9 cellular contexts compared by ENCODE assay signal in genomic region chr20:46056970-46057855, GRCh38. TPM values are rescaled to one million over a fixed set of nuclear protein-coding genes. Genes with fewer than 3 reads are reported as not detected.
A peak's percentile ranks its signal among the peaks of the same experiment; 100 is the strongest.
DNase-seq lines count a peak whose midpoint lies in the region; ATAC-seq, FAIRE-seq and TF ChIP-seq lines count a peak whose summit lies in the region.
"Had no signal": no experiment of that assay in that cellular context is flagged by ENCODE, and none has a peak within 500 bp of the region (broad histone marks: within the 10 kb centered on the region; RNA-seq: fewer than 3 reads in every experiment).

No MANE protein-coding gene starts in this region.

- H3K4me1 Mint-ChIP-seq in Calu3 (ENCODE audit: low read depth, unreplicated experiment), result no peaks in the 10 kb centered on the region

- peaks cover 39% of the 10 kb centered on the region for H3K27me3 Mint-ChIP-seq in Calu3 (ENCODE audit: unreplicated experiment)

- no peak overlapping the region for H2AFZ ChIP-seq in HepG2 (ENCODE audit: low read length)

- CTCF ChIA-PET in HepG2 (lab: Yijun Ruan, JAX; ENCODE audit: low intra/inter-chr PET ratio, low total read pairs), result no interaction called here
- CTCF ChIA-PET in Calu3 (lab: Charles Lee), result interaction anchor here (1.7 kb wide), 1 partner anchor 14 kb away, joined by 4 read pairs; no protein-coding TSS in a partner anchor

- no peak for FAIRE-seq in HepG2 (lab: Jason Lieb, UNC)

- no peak for TF ChIP-seq POLR2A in HepG2 (IDR thresholded peaks at IDR 0.05; ENCODE audit: insufficient read depth in 1 of 2, low read depth in 2 of 2, low read length in 2 of 2)

- no peak overlapping the region for H3K9ac ChIP-seq in HUES48 (ENCODE audit: low read depth, low read length)
- H3K9ac ChIP-seq in HepG2 (ENCODE audit: insufficient read depth, low read depth, low read length), result no peak overlapping the region

- BruUV-seq in HepG2 (replicated peaks; lab: Mats Ljungman, UMichigan) (no TSS peak), Calu3 (replicated peaks; lab: Mats Ljungman, UMichigan) (no TSS peak)

- no peak overlapping the region for H3K4me3 Mint-ChIP-seq in Calu3 (ENCODE audit: low read depth, unreplicated experiment)

- in situ Hi-C loops in HepG2 (cut with HindIII; ENCODE audit: extremely low pct_ligation_motif_present, low pct_unique_long_range_greater_than_20kb), result no loop called here
- in situ Hi-C loops in brain microvascular endothelial cell (cut with HindIII; ENCODE audit: low pct_ligation_motif_present, low sequenced_read_pairs), result no loop called here

- H3K4me3 ChIP-seq in HUES48 (ENCODE audit: low read depth, low read length), result peak overlapping the region; percentile 54; the same call in 1 of the 2 replicates
- H3K4me3 ChIP-seq in coronary artery, result peak overlapping the region; percentile 52
- no peak overlapping the region for H3K4me3 ChIP-seq in HepG2 (replicated peaks in 1 of 3; ENCODE audit: insufficient read depth in 1 of 3, low read depth in 2 of 3, low read length in 3 of 3)
- no peak overlapping the region for H3K4me3 ChIP-seq in brain microvascular endothelial cell (ENCODE audit: low read depth, low read length)

- no peak for TF ChIP-seq RAD21 in HepG2 (CRISPR knock-in tag; IDR thresholded peaks at IDR 0.05)

- no peaks in the 10 kb centered on the region; the same call in 1 of the 2 replicates for H4K20me1 ChIP-seq in HepG2 (ENCODE audit: insufficient read depth, low read length)

- H3K27ac ChIP-seq in HUES48 (ENCODE audit: low read depth, low read length) (no peak overlapping the region), coronary artery (no peak overlapping the region), HepG2 (ENCODE audit: extremely low read length, insufficient read depth, low read length) (no peak overlapping the region), brain microvascular endothelial cell (no peak overlapping the region)

- peak; percentile 60 for DNase-seq in AG08395 (ENCODE audit: low spot score)
- peak; percentile 68 for DNase-seq in coronary artery (ENCODE audit: low spot score)
- no peak for DNase-seq in HepG2 (ENCODE audit: low spot score)
- DNase-seq in NCI-H2107 treated with DMSO at 0.1 percent for 48 hours (lab: John Stamatoyannopoulos, UW; ENCODE audit: unreplicated experiment), result no peak
- DNase-seq in brain microvascular endothelial cell, result no peak
- no peak for DNase-seq in Calu3
- DNase-seq in SW 1271 (lab: John Stamatoyannopoulos, UW), result no peak
- DNase-seq: NCI-H1694 treated with DMSO at 0.1 percent for 48 hours had no signal

- 86% methylated on average over 65 of the region's 65 CpGs for WGBS in HepG2 (ENCODE audit: low lambda C conversion rate)

- ATAC-seq in HepG2, result no peak

- TF ChIP-seq CTCF in coronary artery (IDR thresholded peaks at IDR 0.05), result no peak
- TF ChIP-seq CTCF in HepG2 (CRISPR knock-in tag; IDR thresholded peaks at IDR 0.05), result no peak
- no peak for TF ChIP-seq CTCF in brain microvascular endothelial cell (IDR thresholded peaks at IDR 0.05; ENCODE audit: low read depth, low read length, missing control alignments)
- TF ChIP-seq CTCF in Calu3 (IDR thresholded peaks at IDR 0.05; ENCODE audit: unreplicated experiment), result no peak

- H3K9me3 Mint-ChIP-seq in Calu3 (ENCODE audit: low read depth, unreplicated experiment), result no peaks in the 10 kb centered on the region

- intact Hi-C loops in HepG2 (cut with micrococcal nuclease; ENCODE audit: unreplicated experiment) (no loop called here), Calu3 (cut with micrococcal nuclease; ENCODE audit: unreplicated experiment) (no loop called here)

- H3K36me3 ChIP-seq in HUES48 (ENCODE audit: control insufficient read depth, insufficient read depth, low read length), result peaks cover 21% of the 10 kb centered on the region
- H3K36me3 ChIP-seq in HepG2 (replicated peaks in 1 of 2; ENCODE audit: control insufficient read depth in 1 of 2, insufficient read depth in 2 of 2, low read length in 2 of 2), result peaks cover 9 to 20% of the 10 kb centered on the region in 2 experiments
- H3K36me3 ChIP-seq in brain microvascular endothelial cell (replicated peaks), result peaks cover 13% of the 10 kb centered on the region

- H3K27me3 ChIP-seq in HUES48 (ENCODE audit: control insufficient read depth, insufficient read depth, low read length) (peaks cover 72% of the 10 kb centered on the region), HepG2 (ENCODE audit: control insufficient read depth in 1 of 2, insufficient read depth in 2 of 2, low read length in 2 of 2) (no peaks in the 10 kb centered on the region; a peak in 1 of 5 replicates), brain microvascular endothelial cell (replicated peaks) (peaks cover 11% of the 10 kb centered on the region)

- no peaks in the 10 kb centered on the region for H3K79me2 ChIP-seq in HepG2 (ENCODE audit: insufficient read depth, low read length)

- H3K36me3 Mint-ChIP-seq in Calu3 (ENCODE audit: insufficient read depth, unreplicated experiment), result peaks cover 13% of the 10 kb centered on the region

- TF ChIP-seq EP300 in HepG2 (IDR thresholded peaks at IDR 0.05; ENCODE audit: low read depth in 2 of 2, low read length in 2 of 2), result no peak
- no peak for TF ChIP-seq EP300 in HepG2 (CRISPR knock-in tag; IDR thresholded peaks at IDR 0.05; ENCODE audit: borderline replicate concordance)

- POLR2A ChIA-PET in HepG2 (lab: Yijun Ruan, JAX), result no interaction called here

- peaks cover 13% of the 10 kb centered on the region for H3K4me1 ChIP-seq in HUES48 (ENCODE audit: control insufficient read depth, insufficient read depth, low read length)
- H3K4me1 ChIP-seq in HepG2 (ENCODE audit: insufficient read depth, low read length), result peaks cover 15% of the 10 kb centered on the region

- H3K4me2 ChIP-seq in HepG2 (ENCODE audit: low read depth, low read length), result no peak overlapping the region

- no peak overlapping the region for H3K27ac Mint-ChIP-seq in Calu3 (ENCODE audit: unreplicated experiment)

- H3K9me3 ChIP-seq in HUES48 (ENCODE audit: control insufficient read depth, insufficient read depth, low read length) (no peaks in the 10 kb centered on the region), HepG2 (ENCODE audit: low read length) (no peaks in the 10 kb centered on the region)

RNA-seq across cellular contexts. Expression of gene SLC12A5, which starts 28.2 kb away (rescaled TPM):
- total RNA-seq in HepG2 (2016; rRNA removed; fragmentation: Illumina TruSeq; extraction: Trizol), result 5.3 and 5.4 TPM in 2 replicates
- total RNA-seq in HepG2 (2016; cell fraction: cytosol; rRNA removed; fragmentation: Illumina TruSeq; extraction: Trizol; ENCODE audit: low read depth), result 2.8 and 4.0 TPM in 2 replicates
- 4.2 and 4.4 TPM in 2 replicates for total RNA-seq in HepG2 (2016; cell fraction: insoluble cytoplasmic fraction; rRNA removed; fragmentation: Illumina TruSeq; extraction: Trizol)
- 3.5 and 4.1 TPM in 2 replicates for total RNA-seq in HepG2 (2016; cell fraction: membrane; rRNA removed; fragmentation: Illumina TruSeq; extraction: Trizol)
- 3.0 and 3.9 TPM in 2 replicates for total RNA-seq in HepG2 (2016; cell fraction: nucleus; rRNA removed; fragmentation: Illumina TruSeq; extraction: Trizol)
- 4.3 and 5.6 TPM in 2 replicates for polyA plus RNA-seq in HepG2 (2011; rRNA removed)
- 4.5 and 6.3 TPM in 2 replicates for polyA plus RNA-seq in HepG2 (2011; cell fraction: cytosol; rRNA removed)
- 6.0 and 6.2 TPM in 2 replicates for polyA plus RNA-seq in HepG2 (2011; cell fraction: nucleus; rRNA removed)
- polyA plus RNA-seq in HepG2 (2012), result 12.9 and 15.9 TPM in 2 replicates
- polyA plus RNA-seq in HepG2 (2016; cell fraction: cytosol; fragmentation: Illumina TruSeq; extraction: Trizol; ENCODE audit: low read depth), result 27.8 and 30.6 TPM in 2 replicates
- polyA plus RNA-seq in HepG2 (2016; cell fraction: insoluble cytoplasmic fraction; fragmentation: Illumina TruSeq; extraction: Trizol; ENCODE audit: low read depth), result 18.0 and 19.7 TPM in 2 replicates
- polyA plus RNA-seq in HepG2 (2016; cell fraction: membrane; fragmentation: Illumina TruSeq; extraction: Trizol; ENCODE audit: low read depth), result 33.5 and 42.8 TPM in 2 replicates
- 14.1 and 18.5 TPM in 2 replicates for polyA plus RNA-seq in HepG2 (2016; cell fraction: nucleus; fragmentation: Illumina TruSeq; extraction: Trizol; ENCODE audit: insufficient read depth, low read depth)
- 2.3 and 2.5 TPM in 2 replicates for polyA minus RNA-seq in HepG2 (2011; rRNA and poly(A)+ RNA removed; ENCODE audit: low replicate concordance)
- 1.7 and 1.8 TPM in 2 replicates for polyA minus RNA-seq in HepG2 (2011; cell fraction: cytosol; rRNA and poly(A)+ RNA removed)
- 3.5 and 3.7 TPM in 2 replicates for polyA minus RNA-seq in HepG2 (2011; cell fraction: nucleus; rRNA and poly(A)+ RNA removed)
- 2.1 and 2.2 TPM in 2 replicates for total RNA-seq in Calu3 (2022)

RNA-seq across cellular contexts. Expression of gene NCOA5, which starts 32.5 kb away (rescaled TPM):
- total RNA-seq in HepG2 (2016; rRNA removed; fragmentation: Illumina TruSeq; extraction: Trizol), result 28.4 and 37.7 TPM in 2 replicates
- total RNA-seq in HepG2 (2016; cell fraction: cytosol; rRNA removed; fragmentation: Illumina TruSeq; extraction: Trizol; ENCODE audit: low read depth), result 5.3 and 5.8 TPM in 2 replicates
- 27.1 and 29.5 TPM in 2 replicates for total RNA-seq in HepG2 (2016; cell fraction: insoluble cytoplasmic fraction; rRNA removed; fragmentation: Illumina TruSeq; extraction: Trizol)
- total RNA-seq in HepG2 (2016; cell fraction: membrane; rRNA removed; fragmentation: Illumina TruSeq; extraction: Trizol), result 12.8 and 13.5 TPM in 2 replicates
- 18.5 and 23.8 TPM in 2 replicates for total RNA-seq in HepG2 (2016; cell fraction: nucleus; rRNA removed; fragmentation: Illumina TruSeq; extraction: Trizol)
- 16.5 and 17.5 TPM in 2 replicates for polyA plus RNA-seq in HepG2 (2011; rRNA removed)
- 11.8 and 14.3 TPM in 2 replicates for polyA plus RNA-seq in HepG2 (2011; cell fraction: cytosol; rRNA removed)
- 22.9 and 23.8 TPM in 2 replicates for polyA plus RNA-seq in HepG2 (2011; cell fraction: nucleus; rRNA removed)
- polyA plus RNA-seq in HepG2 (2012), result 17.3 and 18.5 TPM in 2 replicates
- 3.4 and 3.9 TPM in 2 replicates for polyA plus RNA-seq in HepG2 (2016; cell fraction: cytosol; fragmentation: Illumina TruSeq; extraction: Trizol; ENCODE audit: low read depth)
- 39.8 and 50.1 TPM in 2 replicates for polyA plus RNA-seq in HepG2 (2016; cell fraction: insoluble cytoplasmic fraction; fragmentation: Illumina TruSeq; extraction: Trizol; ENCODE audit: low read depth)
- 9.4 and 9.8 TPM in 2 replicates for polyA plus RNA-seq in HepG2 (2016; cell fraction: membrane; fragmentation: Illumina TruSeq; extraction: Trizol; ENCODE audit: low read depth)
- polyA plus RNA-seq in HepG2 (2016; cell fraction: nucleus; fragmentation: Illumina TruSeq; extraction: Trizol; ENCODE audit: insufficient read depth, low read depth), result 57.0 and 60.2 TPM in 2 replicates
- 16.8 and 41.9 TPM in 2 replicates for polyA minus RNA-seq in HepG2 (2011; rRNA and poly(A)+ RNA removed; ENCODE audit: low replicate concordance)
- 10.9 and 12.0 TPM in 2 replicates for polyA minus RNA-seq in HepG2 (2011; cell fraction: cytosol; rRNA and poly(A)+ RNA removed)
- 17.4 TPM in 2 replicates for polyA minus RNA-seq in HepG2 (2011; cell fraction: nucleus; rRNA and poly(A)+ RNA removed)
- 31.7 and 34.4 TPM in 2 replicates for total RNA-seq in Calu3 (2022)

RNA-seq across cellular contexts. Expression of gene MMP9, which starts 48.5 kb away (rescaled TPM):
- total RNA-seq in HepG2 (2016; rRNA removed; fragmentation: Illumina TruSeq; extraction: Trizol) (not detected in 2 replicates), Calu3 (2022) (not detected in 2 replicates)
- not detected in 2 replicates for total RNA-seq in HepG2 (2016; cell fraction: cytosol; rRNA removed; fragmentation: Illumina TruSeq; extraction: Trizol; ENCODE audit: low read depth)
- total RNA-seq in HepG2 (2016; cell fraction: insoluble cytoplasmic fraction; rRNA removed; fragmentation: Illumina TruSeq; extraction: Trizol), result 0.06 TPM in 1 of 2 replicates, not detected in the other
- not detected in 2 replicates for total RNA-seq in HepG2 (2016; cell fraction: membrane; rRNA removed; fragmentation: Illumina TruSeq; extraction: Trizol)
- total RNA-seq in HepG2 (2016; cell fraction: nucleus; rRNA removed; fragmentation: Illumina TruSeq; extraction: Trizol), result not detected in 2 replicates
- 0.03 TPM in 1 of 2 replicates, not detected in the other for polyA plus RNA-seq in HepG2 (2011; rRNA removed)
- 0.04 TPM in 1 of 2 replicates, not detected in the other for polyA plus RNA-seq in HepG2 (2011; cell fraction: cytosol; rRNA removed)
- polyA plus RNA-seq in HepG2 (2011; cell fraction: nucleus; rRNA removed), result not detected in 2 replicates
- not detected in 2 replicates for polyA plus RNA-seq in HepG2 (2012)
- polyA plus RNA-seq in HepG2 (2016; cell fraction: cytosol; fragmentation: Illumina TruSeq; extraction: Trizol; ENCODE audit: low read depth), result not detected in 2 replicates
- not detected in 2 replicates for polyA plus RNA-seq in HepG2 (2016; cell fraction: insoluble cytoplasmic fraction; fragmentation: Illumina TruSeq; extraction: Trizol; ENCODE audit: low read depth)
- not detected in 2 replicates for polyA plus RNA-seq in HepG2 (2016; cell fraction: membrane; fragmentation: Illumina TruSeq; extraction: Trizol; ENCODE audit: low read depth)
- polyA plus RNA-seq in HepG2 (2016; cell fraction: nucleus; fragmentation: Illumina TruSeq; extraction: Trizol; ENCODE audit: insufficient read depth, low read depth), result not detected in 2 replicates
- not detected in 2 replicates for polyA minus RNA-seq in HepG2 (2011; rRNA and poly(A)+ RNA removed; ENCODE audit: low replicate concordance)
- not detected in 2 replicates for polyA minus RNA-seq in HepG2 (2011; cell fraction: cytosol; rRNA and poly(A)+ RNA removed)
- polyA minus RNA-seq in HepG2 (2011; cell fraction: nucleus; rRNA and poly(A)+ RNA removed), result not detected in 2 replicates

Comparison
In these comparisons a context has a peak if more than half of its experiments do, and no peak if none do; other contexts are left out.
1. DNase-seq: peak in AG08395 (single experiment) and coronary artery (single experiment); none in HepG2 (single experiment), NCI-H2107 treated with DMSO at 0.1 percent for 48 hours (single experiment), brain microvascular endothelial cell (single experiment), Calu3 (single experiment) and SW 1271 (0 of 2).
2. H3K4me3 ChIP-seq: peak in HUES48 (single experiment) and coronary artery (single experiment); none in HepG2 (0 of 3) and brain microvascular endothelial cell (single experiment).